In the genomic region with DNA sequence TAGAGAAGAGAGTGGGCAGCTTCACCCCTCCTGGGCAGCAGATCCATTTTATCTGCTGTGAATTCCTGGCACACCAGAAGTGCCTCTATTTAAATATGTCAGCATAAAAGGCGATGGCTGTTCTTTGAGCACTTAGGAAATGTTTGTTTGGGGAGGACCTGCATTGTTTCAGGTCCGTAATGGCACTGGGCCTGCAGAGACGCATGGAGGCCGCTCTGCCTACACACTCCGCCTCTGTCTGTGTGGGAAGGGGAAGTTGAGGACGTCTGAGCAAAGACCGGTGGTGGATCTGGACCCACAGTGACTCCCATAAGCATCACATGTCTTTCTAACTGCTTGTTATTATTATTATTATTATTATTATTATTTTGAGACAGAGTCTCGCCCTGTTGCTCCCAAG, we compare ENCODE assay signal across 1 cellular context.
TF ChIP-seq lines count a peak whose summit lies in the region.

No MANE protein-coding gene starts in this region.

TF ChIP-seq in WTC11, 78 proteins besides CTCF, POLR2A, EP300 and RAD21 (continued from another document):
- TF ChIP-seq NFATC4 (CRISPR knock-in tag; IDR thresholded peaks at IDR 0.05) (no peak), SP1 (CRISPR knock-in tag; conservative IDR thresholded peaks at IDR 0.05) (no peak), E2F4 (CRISPR knock-in tag; IDR thresholded peaks at IDR 0.05; ENCODE audit: borderline replicate concordance, low read depth) (no peak), GABPB1 (CRISPR knock-in tag; IDR thresholded peaks at IDR 0.05) (no peak), ESRRA (CRISPR knock-in tag; IDR thresholded peaks at IDR 0.05; ENCODE audit: borderline replicate concordance) (no peak), USF1 (CRISPR knock-in tag; IDR thresholded peaks at IDR 0.05) (no peak), TEAD4 (CRISPR knock-in tag; IDR thresholded peaks at IDR 0.05) (no peak), NR1H2 (CRISPR knock-in tag; IDR thresholded peaks at IDR 0.05) (no peak), IRF1 (CRISPR knock-in tag; IDR thresholded peaks at IDR 0.05) (no peak), ZNF423 (CRISPR knock-in tag; IDR thresholded peaks at IDR 0.05) (no peak), FOXK1 (CRISPR knock-in tag; IDR thresholded peaks at IDR 0.05) (no peak)
- TF ChIP-seq, protein P1, sequence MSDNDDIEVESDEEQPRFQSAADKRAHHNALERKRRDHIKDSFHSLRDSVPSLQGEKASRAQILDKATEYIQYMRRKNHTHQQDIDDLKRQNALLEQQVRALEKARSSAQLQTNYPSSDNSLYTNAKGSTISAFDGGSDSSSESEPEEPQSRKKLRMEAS (CRISPR knock-in tag; IDR thresholded peaks at IDR 0.05): no peak
- TF ChIP-seq, protein P2, sequence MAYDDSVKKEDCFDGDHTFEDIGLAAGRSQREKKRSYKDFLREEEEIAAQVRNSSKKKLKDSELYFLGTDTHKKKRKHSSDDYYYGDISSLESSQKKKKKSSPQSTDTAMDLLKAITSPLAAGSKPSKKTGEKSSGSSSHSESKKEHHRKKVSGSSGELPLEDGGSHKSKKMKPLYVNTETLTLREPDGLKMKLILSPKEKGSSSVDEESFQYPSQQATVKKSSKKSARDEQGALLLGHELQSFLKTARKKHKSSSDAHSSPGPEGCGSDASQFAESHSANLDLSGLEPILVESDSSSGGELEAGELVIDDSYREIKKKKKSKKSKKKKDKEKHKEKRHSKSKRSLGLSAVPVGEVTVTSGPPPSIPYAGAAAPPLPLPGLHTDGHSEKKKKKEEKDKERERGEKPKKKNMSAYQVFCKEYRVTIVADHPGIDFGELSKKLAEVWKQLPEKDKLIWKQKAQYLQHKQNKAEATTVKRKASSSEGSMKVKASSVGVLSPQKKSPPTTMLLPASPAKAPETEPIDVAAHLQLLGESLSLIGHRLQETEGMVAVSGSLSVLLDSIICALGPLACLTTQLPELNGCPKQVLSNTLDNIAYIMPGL (CRISPR knock-in tag; IDR thresholded peaks at IDR 0.05): no peak
- TF ChIP-seq, protein P3, sequence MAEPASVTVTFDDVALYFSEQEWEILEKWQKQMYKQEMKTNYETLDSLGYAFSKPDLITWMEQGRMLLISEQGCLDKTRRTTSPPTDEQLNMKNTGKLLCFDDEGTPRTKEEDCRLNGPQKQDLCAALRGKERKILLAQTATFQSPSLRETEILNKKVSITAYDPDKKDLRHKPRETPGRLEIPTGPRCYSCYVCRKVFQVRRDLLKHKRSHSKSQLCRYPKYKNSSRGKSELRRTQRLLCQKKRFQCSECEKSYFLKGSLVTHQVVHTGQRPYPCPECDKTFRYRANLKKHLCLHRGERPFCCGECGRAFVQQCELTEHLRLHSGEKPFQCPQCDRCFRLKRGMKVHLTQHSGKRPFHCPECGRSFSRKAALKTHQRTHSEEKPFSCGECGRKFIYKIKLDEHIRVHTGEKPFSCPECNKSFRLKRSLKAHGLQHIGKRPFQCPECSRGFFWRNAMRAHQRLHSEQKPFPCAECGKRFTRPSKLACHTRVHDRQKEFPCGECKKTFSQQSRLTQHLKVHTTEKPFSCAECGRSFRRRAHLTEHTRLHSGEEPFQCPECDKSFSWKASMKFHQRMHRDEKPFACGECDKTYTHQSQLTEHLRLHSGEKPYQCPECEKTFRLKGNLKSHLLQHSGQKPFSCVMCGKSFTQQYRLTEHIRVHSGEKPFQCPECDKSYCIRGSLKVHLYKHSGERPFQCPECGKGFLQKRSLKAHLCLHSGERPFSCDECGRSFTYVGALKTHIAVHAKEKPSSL (CRISPR knock-in tag; conservative IDR thresholded peaks at IDR 0.05): no peak
